ENCODE assay signal across 27 cellular contexts in the genomic region with DNA sequence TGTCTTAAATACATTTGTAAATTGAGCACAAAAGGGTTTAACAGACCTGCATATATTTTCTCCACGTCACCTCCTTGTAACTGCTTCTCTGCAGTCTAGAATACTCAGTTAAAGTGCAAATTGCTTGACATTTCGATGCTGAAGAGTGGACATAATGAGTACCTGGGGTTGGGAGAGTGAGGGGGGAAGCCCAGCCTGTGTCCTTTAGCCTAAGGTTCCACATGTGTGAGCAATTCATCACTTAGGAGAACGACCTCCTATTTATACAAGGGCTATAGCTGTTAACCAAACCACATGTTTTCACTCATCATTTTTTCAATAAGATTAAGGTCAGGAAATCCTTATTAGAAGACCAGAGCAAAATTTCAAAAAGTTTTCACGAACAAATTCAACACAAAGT.
"Had no signal": no experiment of that assay in that cellular context is flagged by ENCODE, and none has a peak within 500 bp of the region (broad histone marks: within the 10 kb centered on the region; RNA-seq: fewer than 3 reads in every experiment).

No MANE protein-coding gene starts in this region.

- H3K27ac Mint-ChIP-seq: activated naive CD4-positive, alpha-beta T cell treated with anti-CD3 and anti-CD28 coated beads for 36 hours; activated naive CD8-positive, alpha-beta T cell; activated T-helper 17 cell treated with anti-CD3 and anti-CD28 coated beads, Interleukin-2, amount 50 U/mL, for 72 hours; T-helper 1 cell treated with Interleukin-12 subunit alpha and Interleukin-12 subunit beta and Interleukin-4 antibody, amounts not matched to agents 30 μg/mL and 1 μg/mL, for 36 hours; WTC11 had no signal

- H3K4me1 Mint-ChIP-seq: activated T-helper 17 cell treated with anti-CD3 and anti-CD28 coated beads, Interleukin-2, amount 50 U/mL, for 72 hours; WTC11 had no signal

- H3K27me3 ChIP-seq: breast epithelium, MG63, Peyer's patch, SJCRH30 had no signal

- H3K36me3 ChIP-seq: breast epithelium, MG63, Peyer's patch, SJCRH30 had no signal

- H3K27ac ChIP-seq: breast epithelium, Peyer's patch, RWPE1, SJCRH30 had no signal

- H3K36me3 Mint-ChIP-seq: activated naive CD8-positive, alpha-beta T cell; WTC11 had no signal

- H3K9me3 Mint-ChIP-seq: activated naive CD4-positive, alpha-beta T cell treated with anti-CD3 and anti-CD28 coated beads for 36 hours; activated T-helper 17 cell treated with anti-CD3 and anti-CD28 coated beads, Interleukin-2, amount 50 U/mL, for 72 hours; T-helper 1 cell treated with Interleukin-12 subunit alpha and Interleukin-12 subunit beta and Interleukin-4 antibody, amounts not matched to agents 30 μg/mL and 1 μg/mL, for 36 hours; WTC11 had no signal

- DNase-seq: activated CD4-positive, alpha-beta T cell treated with anti-CD3 and anti-CD28 coated beads for 48 hours; activated CD4-positive, alpha-beta T cell treated with anti-CD3 and anti-CD28 coated beads, Interleukin-2, amount 50 U/mL, for 48 hours; activated CD4-positive, CD25-positive, alpha-beta regulatory T cell treated with anti-CD3 and anti-CD28 coated beads, Interleukin-2, amount 50 U/mL, for 72 hours; activated gamma-delta T cell; activated naive CD4-positive, alpha-beta T cell treated with anti-CD3 and anti-CD28 coated beads for 36 hours; activated T-cell treated with anti-CD3 and anti-CD28 coated beads for 4 hours; activated T-cell treated with anti-CD3 and anti-CD28 coated beads, Interleukin-2, amount 50 U/mL, for 48 hours; amygdala; caudate nucleus; MG63; MV-4-11; NCI-H1092 treated with DMSO at 0.1 percent for 48 hours; NCI-H1417 treated with DMSO at 0.1 percent for 48 hours; NCI-H1694; NCI-H2029 treated with DMSO at 0.1 percent for 48 hours; NCI-H446 treated with DMSO at 0.1 percent for 48 hours; NCI-H524 treated with DMSO at 0.1 percent for 48 hours; NCI-H774; Peyer's patch; Right ventricle myocardium superior had no signal

- H3K27me3 Mint-ChIP-seq: activated naive CD8-positive, alpha-beta T cell; activated T-helper 17 cell treated with anti-CD3 and anti-CD28 coated beads, Interleukin-2, amount 50 U/mL, for 72 hours had no signal

- H3K4me1 ChIP-seq: breast epithelium, Peyer's patch had no signal

- H3K9me3 ChIP-seq: breast epithelium, MG63, Peyer's patch, SJCRH30 had no signal

- H3K4me3 ChIP-seq: breast epithelium, MG63, Peyer's patch, SJCRH30 had no signal

- H3K4me3 Mint-ChIP-seq: activated naive CD4-positive, alpha-beta T cell treated with anti-CD3 and anti-CD28 coated beads for 36 hours; activated naive CD8-positive, alpha-beta T cell; activated T-helper 17 cell treated with anti-CD3 and anti-CD28 coated beads, Interleukin-2, amount 50 U/mL, for 72 hours; T-helper 1 cell treated with Interleukin-12 subunit alpha and Interleukin-12 subunit beta and Interleukin-4 antibody, amounts not matched to agents 30 μg/mL and 1 μg/mL, for 36 hours; WTC11 had no signal
